In the genomic region with DNA sequence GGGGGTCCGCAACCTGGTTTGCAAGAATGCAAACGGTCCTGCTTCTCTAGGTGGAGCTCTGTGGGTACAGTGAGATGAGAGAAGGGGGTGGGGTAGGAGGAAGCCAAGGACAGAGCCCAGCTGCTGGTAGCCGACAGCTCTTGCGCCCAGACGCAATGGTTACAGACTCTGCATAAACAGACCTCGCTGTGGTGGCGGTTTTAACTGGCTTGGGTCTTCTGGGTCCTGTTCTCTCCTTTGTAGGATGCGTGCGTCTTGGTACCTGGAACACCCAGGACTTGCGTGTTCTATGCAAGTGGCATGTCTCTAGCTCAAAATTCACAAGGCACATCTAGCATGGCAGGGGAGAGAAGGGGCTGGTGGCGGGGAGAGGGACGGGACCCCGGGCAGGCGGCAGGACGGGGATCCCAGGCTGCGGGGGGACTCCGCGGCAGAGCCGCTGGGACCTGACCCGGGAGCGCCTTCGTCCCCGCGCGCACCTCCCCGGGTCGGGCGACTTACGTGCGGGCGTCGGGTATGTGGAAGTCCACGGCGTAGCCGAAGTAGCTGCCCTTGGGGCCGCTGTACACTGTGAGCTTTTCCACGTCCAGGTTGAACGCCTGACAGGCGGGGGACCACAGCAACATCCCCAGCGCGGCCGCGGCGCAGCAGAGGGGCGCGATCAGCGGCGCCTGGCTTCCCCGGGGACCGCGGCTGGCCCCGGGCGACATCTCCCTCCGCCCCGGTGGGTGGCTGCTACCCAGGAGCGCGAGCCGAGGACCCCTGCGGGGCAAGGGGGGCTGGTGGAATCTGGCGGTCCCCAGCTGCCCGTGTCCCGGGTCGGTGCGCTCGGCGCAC, we compare ENCODE assay signal across 10 cellular contexts. TPM values are rescaled to one million over a fixed set of nuclear protein-coding genes. Genes with fewer than 3 reads are reported as not detected.
DNase-seq lines count a peak whose midpoint lies in the region; ATAC-seq and TF ChIP-seq lines count a peak whose summit lies in the region.
"Had no signal": no experiment of that assay in that cellular context is flagged by ENCODE, and none has a peak within 500 bp of the region (broad histone marks: within the 10 kb centered on the region; RNA-seq: fewer than 3 reads in every experiment).

No MANE protein-coding gene starts in this region.

- H3K4me1 ChIP-seq in mesodermal cell (ENCODE audit: control insufficient read depth, insufficient read depth, low read length, poor library complexity, severe bottlenecking) (peaks cover 3% of the 10 kb centered on the region), upper lobe of left lung (peaks cover 0 to 21% (median 7%) of the 10 kb centered on the region in 4 donors)

- H3K36me3 Mint-ChIP-seq in endothelial cell (ENCODE audit: low read depth, unreplicated experiment) = no peaks in the 10 kb centered on the region
- no peaks in the 10 kb centered on the region for H3K36me3 Mint-ChIP-seq in activated CD8-positive, alpha-beta T cell treated with anti-CD3 and anti-CD28 coated beads, Interleukin-2, amount 10 ng/mL, durations not matched to agents 7 days and 5 days (ENCODE audit: low read depth)

- DNase-seq in DMS 273 (lab: John Stamatoyannopoulos, UW; ENCODE audit: unreplicated experiment) = peak; percentile 39
- no peak for DNase-seq in DMS 273 treated with DMSO at 0.1 percent for 48 hours (lab: John Stamatoyannopoulos, UW)
- peak; percentile 35 for DNase-seq in endothelial cell (ENCODE audit: low spot score)
- DNase-seq in upper lobe of left lung = peak in 1 of 2 donors; percentile 78
- DNase-seq in midbrain (lab: John Stamatoyannopoulos, UW) = no peak
- DNase-seq in activated CD8-positive, alpha-beta T cell treated with anti-CD3 and anti-CD28 coated beads, Interleukin-2, amount 10 ng/mL, durations not matched to agents 7 days and 5 days = no peak

- H3K27ac ChIP-seq in mesodermal cell (ENCODE audit: low read depth, low read length, severe bottlenecking) (no peak overlapping the region), upper lobe of left lung (peak overlapping the region; percentile 45 to 74 (median 66))
- H3K27ac ChIP-seq: 22Rv1 had no signal

- WGBS in mesodermal cell (ENCODE audit: insufficient coverage in 2 of 2), 2 experiments = 2 to 3% methylated on average over 52 to 58 of the region's 66 CpGs
- WGBS in upper lobe of left lung, 2 donors = 1% methylated on average over 41 of the region's 66 CpGs; no CpG with 5 or more reads in 1 of the 2 donors

- no peaks in the 10 kb centered on the region for H3K9me3 ChIP-seq in mesodermal cell (ENCODE audit: control insufficient read depth, low read length)
- H3K9me3 ChIP-seq in upper lobe of left lung = no peaks in the 10 kb centered on the region

- TF ChIP-seq CTCF in endothelial cell (IDR thresholded peaks at IDR 0.05; ENCODE audit: unreplicated experiment) = no peak
- TF ChIP-seq CTCF in upper lobe of left lung (IDR thresholded peaks at IDR 0.05) = no peak

- H3K9me3 Mint-ChIP-seq in endothelial cell (ENCODE audit: unreplicated experiment) = no peaks in the 10 kb centered on the region
- no peaks in the 10 kb centered on the region for H3K9me3 Mint-ChIP-seq in activated CD8-positive, alpha-beta T cell treated with anti-CD3 and anti-CD28 coated beads, Interleukin-2, amount 10 ng/mL, durations not matched to agents 7 days and 5 days (ENCODE audit: insufficient read depth)
- H3K9me3 Mint-ChIP-seq: activated CD4-positive, alpha-beta T cell treated with anti-CD3 and anti-CD28 coated beads, Interleukin-2, amount 10 ng/mL, durations not matched to agents 7 days and 5 days had no signal

- H3K27ac Mint-ChIP-seq in endothelial cell (ENCODE audit: unreplicated experiment) = no peak overlapping the region
- no peak overlapping the region for H3K27ac Mint-ChIP-seq in activated CD8-positive, alpha-beta T cell treated with anti-CD3 and anti-CD28 coated beads, Interleukin-2, amount 10 ng/mL, durations not matched to agents 7 days and 5 days
- H3K27ac Mint-ChIP-seq: activated CD4-positive, alpha-beta T cell treated with anti-CD3 and anti-CD28 coated beads, Interleukin-2, amount 10 ng/mL, durations not matched to agents 7 days and 5 days had no signal

- H3K36me3 ChIP-seq in mesodermal cell (ENCODE audit: control insufficient read depth, insufficient read depth, low read length) = no peaks in the 10 kb centered on the region
- no peaks in the 10 kb centered on the region for H3K36me3 ChIP-seq in upper lobe of left lung

- peaks cover 0 to 3% (median 1%) of the 10 kb centered on the region in 4 donors for H3K27me3 ChIP-seq in upper lobe of left lung

- H3K4me1 Mint-ChIP-seq in endothelial cell (ENCODE audit: unreplicated experiment) = peaks cover 5% of the 10 kb centered on the region
- peaks cover 2% of the 10 kb centered on the region for H3K4me1 Mint-ChIP-seq in activated CD8-positive, alpha-beta T cell treated with anti-CD3 and anti-CD28 coated beads, Interleukin-2, amount 10 ng/mL, durations not matched to agents 7 days and 5 days (ENCODE audit: low read depth)
- H3K4me1 Mint-ChIP-seq: activated CD4-positive, alpha-beta T cell treated with anti-CD3 and anti-CD28 coated beads, Interleukin-2, amount 10 ng/mL, durations not matched to agents 7 days and 5 days had no signal

- H3K4me3 Mint-ChIP-seq in endothelial cell (ENCODE audit: unreplicated experiment) = peak overlapping the region; percentile 92
- H3K4me3 Mint-ChIP-seq in activated CD8-positive, alpha-beta T cell treated with anti-CD3 and anti-CD28 coated beads, Interleukin-2, amount 10 ng/mL, durations not matched to agents 7 days and 5 days = no peak overlapping the region
- H3K4me3 Mint-ChIP-seq: activated CD4-positive, alpha-beta T cell treated with anti-CD3 and anti-CD28 coated beads, Interleukin-2, amount 10 ng/mL, durations not matched to agents 7 days and 5 days had no signal

- no peak for TF ChIP-seq POLR2A in upper lobe of left lung (IDR thresholded peaks at IDR 0.05)

- CTCF ChIA-PET in activated CD8-positive, alpha-beta T cell treated with anti-CD3 and anti-CD28 coated beads, Interleukin-2, amount 10 ng/mL, durations not matched to agents 7 days and 5 days (lab: Charles Lee) = interaction anchor here (0.7 kb wide), 1 partner anchor 26 kb away, joined by 3 read pairs; no protein-coding TSS in a partner anchor

- H3K4me3 ChIP-seq in mesodermal cell (ENCODE audit: extremely low read depth, insufficient read depth, low read length, poor library complexity, severe bottlenecking) = peak overlapping the region; percentile 56
- H3K4me3 ChIP-seq in upper lobe of left lung = peak overlapping the region; percentile 31 to 56 (median 44)

- H3K27me3 Mint-ChIP-seq in endothelial cell (ENCODE audit: unreplicated experiment) = peaks cover 7% of the 10 kb centered on the region
- peaks cover 35% of the 10 kb centered on the region for H3K27me3 Mint-ChIP-seq in activated CD8-positive, alpha-beta T cell treated with anti-CD3 and anti-CD28 coated beads, Interleukin-2, amount 10 ng/mL, durations not matched to agents 7 days and 5 days (ENCODE audit: low read depth)

- ATAC-seq in upper lobe of left lung (ENCODE audit: low FRiP score in 2 of 2) = peak; percentile 53 to 64
- ATAC-seq in activated CD4-positive, CD25-positive, alpha-beta regulatory T cell treated with anti-CD3 and anti-CD28 coated beads, Interleukin-2, amount 50 U/mL, for 24 hours = no peak
- ATAC-seq in activated CD8-positive, alpha-beta T cell treated with anti-CD3 and anti-CD28 coated beads, Interleukin-2, amount 10 ng/mL, durations not matched to agents 7 days and 5 days = no peak

- TF ChIP-seq EP300 in upper lobe of left lung (IDR thresholded peaks at IDR 0.05) = no peak

- POLR2A ChIA-PET in activated CD8-positive, alpha-beta T cell treated with anti-CD3 and anti-CD28 coated beads, Interleukin-2, amount 10 ng/mL, durations not matched to agents 7 days and 5 days (lab: Charles Lee) = no interaction called here

RNA-seq across cellular contexts. Expression of a gene that starts 0.4 kb away (rescaled TPM):
- total RNA-seq in endothelial cell (ENCODE audit: unreplicated experiment) (0.51 TPM), upper lobe of left lung (10 to 100 TPM; 18.2 to 40.3 (median 26.4) TPM)
- 14.8 TPM for polyA plus RNA-seq in mesodermal cell (2013, experiment 1 of 2)
- 17.8 TPM for polyA plus RNA-seq in mesodermal cell (2013, experiment 2 of 2)
- total RNA-seq in activated CD8-positive, alpha-beta T cell treated with anti-CD3 and anti-CD28 coated beads, Interleukin-2, amount 10 ng/mL, durations not matched to agents 7 days and 5 days = not detected
- total RNA-seq: activated CD4-positive, alpha-beta T cell treated with anti-CD3 and anti-CD28 coated beads, Interleukin-2, amount 10 ng/mL, durations not matched to agents 7 days and 5 days had no signal

Comparison
In these comparisons a context has a peak if more than half of its experiments do, and no peak if none do; other contexts are left out.
1. DNase-seq: peak in DMS 273 (single experiment) and endothelial cell (single experiment); none in DMS 273 treated with DMSO at 0.1 percent for 48 hours (single experiment), midbrain (single experiment) and activated CD8-positive, alpha-beta T cell treated with anti-CD3 and anti-CD28 coated beads, Interleukin-2, amount 10 ng/mL, durations not matched to agents 7 days and 5 days (single experiment).
2. ATAC-seq: peak in upper lobe of left lung (2 of 2); none in activated CD4-positive, CD25-positive, alpha-beta regulatory T cell treated with anti-CD3 and anti-CD28 coated beads, Interleukin-2, amount 50 U/mL, for 24 hours (0 of 2) and activated CD8-positive, alpha-beta T cell treated with anti-CD3 and anti-CD28 coated beads, Interleukin-2, amount 10 ng/mL, durations not matched to agents 7 days and 5 days (single experiment).
3. RNA of a gene that starts 0.4 kb away (total RNA-seq): 18.2 to 40.3 TPM in upper lobe of left lung; 0.51 TPM in endothelial cell (single experiment) and not detected in activated CD8-positive, alpha-beta T cell treated with anti-CD3 and anti-CD28 coated beads, Interleukin-2, amount 10 ng/mL, durations not matched to agents 7 days and 5 days; every median in the first group is over 10 times any median in the second.